In genomic region chr12:120687570-120688289, GRCh38 we compare ENCODE assay signal across 1 cellular context.
TF ChIP-seq lines count a peak whose summit lies in the region.

No MANE protein-coding gene starts in this region.

TF ChIP-seq in GM23338, 12 proteins besides CTCF, POLR2A, EP300 and RAD21 (continued from another document):
- TF ChIP-seq, protein P1, sequence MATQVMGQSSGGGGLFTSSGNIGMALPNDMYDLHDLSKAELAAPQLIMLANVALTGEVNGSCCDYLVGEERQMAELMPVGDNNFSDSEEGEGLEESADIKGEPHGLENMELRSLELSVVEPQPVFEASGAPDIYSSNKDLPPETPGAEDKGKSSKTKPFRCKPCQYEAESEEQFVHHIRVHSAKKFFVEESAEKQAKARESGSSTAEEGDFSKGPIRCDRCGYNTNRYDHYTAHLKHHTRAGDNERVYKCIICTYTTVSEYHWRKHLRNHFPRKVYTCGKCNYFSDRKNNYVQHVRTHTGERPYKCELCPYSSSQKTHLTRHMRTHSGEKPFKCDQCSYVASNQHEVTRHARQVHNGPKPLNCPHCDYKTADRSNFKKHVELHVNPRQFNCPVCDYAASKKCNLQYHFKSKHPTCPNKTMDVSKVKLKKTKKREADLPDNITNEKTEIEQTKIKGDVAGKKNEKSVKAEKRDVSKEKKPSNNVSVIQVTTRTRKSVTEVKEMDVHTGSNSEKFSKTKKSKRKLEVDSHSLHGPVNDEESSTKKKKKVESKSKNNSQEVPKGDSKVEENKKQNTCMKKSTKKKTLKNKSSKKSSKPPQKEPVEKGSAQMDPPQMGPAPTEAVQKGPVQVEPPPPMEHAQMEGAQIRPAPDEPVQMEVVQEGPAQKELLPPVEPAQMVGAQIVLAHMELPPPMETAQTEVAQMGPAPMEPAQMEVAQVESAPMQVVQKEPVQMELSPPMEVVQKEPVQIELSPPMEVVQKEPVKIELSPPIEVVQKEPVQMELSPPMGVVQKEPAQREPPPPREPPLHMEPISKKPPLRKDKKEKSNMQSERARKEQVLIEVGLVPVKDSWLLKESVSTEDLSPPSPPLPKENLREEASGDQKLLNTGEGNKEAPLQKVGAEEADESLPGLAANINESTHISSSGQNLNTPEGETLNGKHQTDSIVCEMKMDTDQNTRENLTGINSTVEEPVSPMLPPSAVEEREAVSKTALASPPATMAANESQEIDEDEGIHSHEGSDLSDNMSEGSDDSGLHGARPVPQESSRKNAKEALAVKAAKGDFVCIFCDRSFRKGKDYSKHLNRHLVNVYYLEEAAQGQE (IDR thresholded peaks at IDR 0.05; ENCODE audit: unreplicated experiment): no peak
- TF ChIP-seq POLR2AphosphoS5 (IDR thresholded peaks at IDR 0.05; ENCODE audit: low read depth) (no peak), NANOG (IDR thresholded peaks at IDR 0.05; ENCODE audit: borderline replicate concordance) (no peak)
